ENCODE assay signal across 15 cellular contexts in genomic region chrX:39899876-39900787, GRCh38.
DNase-seq lines count a peak whose midpoint lies in the region; ATAC-seq and TF ChIP-seq lines count a peak whose summit lies in the region.
"Had no signal": no experiment of that assay in that cellular context is flagged by ENCODE, and none has a peak within 500 bp of the region (broad histone marks: within the 10 kb centered on the region; RNA-seq: fewer than 3 reads in every experiment).

No MANE protein-coding gene starts in this region.

- H3K9ac ChIP-seq in NT2/D1 (ENCODE audit: insufficient read length, low read depth): peak overlapping the region; percentile 21

- TF ChIP-seq POLR2A in breast epithelium (IDR thresholded peaks at IDR 0.05): no peak

- H3K9me3 ChIP-seq in NT2/D1 (ENCODE audit: insufficient read depth, low read length): no peaks in the 10 kb centered on the region
- no peaks in the 10 kb centered on the region for H3K9me3 ChIP-seq in breast epithelium
- H3K9me3 ChIP-seq: heart right ventricle, lower lobe of right lung had no signal

- peaks cover 52% of the 10 kb centered on the region for H3K4me1 ChIP-seq in ACC112 (ENCODE audit: control insufficient read depth, insufficient read depth, low read length, unreplicated experiment)
- peaks cover 17% of the 10 kb centered on the region for H3K4me1 ChIP-seq in NT2/D1 (ENCODE audit: insufficient read depth, insufficient read length)
- no peaks in the 10 kb centered on the region for H3K4me1 ChIP-seq in breast epithelium

- TF ChIP-seq CTCF in breast epithelium (IDR thresholded peaks at IDR 0.05): no peak

- peak overlapping the region; percentile 50 for H2AFZ ChIP-seq in ACC112 (ENCODE audit: low read length, unreplicated experiment)

- H3K36me3 ChIP-seq in ACC112 (ENCODE audit: insufficient read depth, low read length): no peaks in the 10 kb centered on the region
- H3K36me3 ChIP-seq in NT2/D1 (ENCODE audit: insufficient read depth, insufficient read length, low read length): no peaks in the 10 kb centered on the region
- no peaks in the 10 kb centered on the region for H3K36me3 ChIP-seq in breast epithelium
- H3K36me3 ChIP-seq: heart right ventricle, lower lobe of right lung had no signal

- DNase-seq in GM03348 (ENCODE audit: low spot score): peak; percentile 13
- DNase-seq in NT2/D1 (ENCODE audit: low read depth, low spot score): no peak
- peak; percentile 52 for DNase-seq in left kidney (ENCODE audit: low read depth, low spot score)
- DNase-seq in NCI-H128 (lab: John Stamatoyannopoulos, UW; ENCODE audit: unreplicated experiment): no peak
- DNase-seq in breast epithelium (ENCODE audit: low spot score in 2 of 2): no peak
- no peak for DNase-seq in activated CD4-positive, alpha-beta T cell treated with anti-CD3 and anti-CD28 coated beads, Interleukin-2, amount 50 U/mL, for 1 hour
- DNase-seq: activated CD4-positive, alpha-beta memory T cell treated with anti-CD3 and anti-CD28 coated beads, Interleukin-2, amount 10 ng/mL, durations not matched to agents 7 days and 5 days; activated effector memory CD4-positive, alpha-beta T cell treated with anti-CD3 and anti-CD28 coated beads, Interleukin-2, amount 50 U/mL, for 16 hours; heart right ventricle; lower lobe of right lung; NCI-H226 had no signal

- H3K27me3 ChIP-seq in ACC112 (ENCODE audit: insufficient read depth, low read length) (no peaks in the 10 kb centered on the region), NT2/D1 (ENCODE audit: insufficient read depth, insufficient read length) (peaks cover 39% of the 10 kb centered on the region), breast epithelium (peaks cover 0 to 52% of the 10 kb centered on the region in 2 donors)

- intact Hi-C loops in breast epithelium (cut with DNase I; ENCODE audit: low total_unique reads): no loop called here

- no peak overlapping the region for H3K27ac ChIP-seq in ACC112 (ENCODE audit: low read depth, low read length)
- no peak overlapping the region for H3K27ac ChIP-seq in breast epithelium
- H3K27ac ChIP-seq: heart right ventricle, lower lobe of right lung had no signal

- no peaks in the 10 kb centered on the region for H3K79me2 ChIP-seq in ACC112 (ENCODE audit: control insufficient read depth, insufficient read depth, low read length, unreplicated experiment)

- H3K4me3 ChIP-seq in ACC112 (ENCODE audit: low read depth, low read length): peak overlapping the region; percentile 29; the same call in 1 of the 2 replicates
- H3K4me3 ChIP-seq in NT2/D1 (ENCODE audit: insufficient read length, low read depth): peak overlapping the region; percentile 15
- H3K4me3 ChIP-seq in breast epithelium: peak overlapping the region in 1 of 3 donors; percentile 35
- H3K4me3 ChIP-seq: heart right ventricle, K562, lower lobe of right lung had no signal

- no peak for ATAC-seq in GM19351 (IDR thresholded peaks at IDR 0.05; ENCODE audit: unreplicated experiment)
- ATAC-seq: heart right ventricle; K562; lower lobe of right lung; stimulated activated memory B cell treated with anti-CD40 and anti-IgM and Interleukin-4, amounts not matched to agents 10 μg/mL and 1 μg/mL and 100 μg/mL, for 72 hours had no signal

Comparison
In these comparisons a context has a peak if more than half of its experiments do, and no peak if none do; other contexts are left out.
1. DNase-seq: peak in GM03348 (single experiment) and left kidney (single experiment); none in NT2/D1 (single experiment), NCI-H128 (single experiment), breast epithelium (0 of 2) and activated CD4-positive, alpha-beta T cell treated with anti-CD3 and anti-CD28 coated beads, Interleukin-2, amount 50 U/mL, for 1 hour (single experiment).